In genomic region chr16:20903889-20904506, GRCh38 we compare ENCODE assay signal across 9 cellular contexts. TPM values are rescaled to one million over a fixed set of nuclear protein-coding genes. Genes with fewer than 3 reads are reported as not detected.
A peak's percentile ranks its signal among the peaks of the same experiment; 100 is the strongest.
DNase-seq lines count a peak whose midpoint lies in the region; ATAC-seq and TF ChIP-seq lines count a peak whose summit lies in the region.
"Had no signal": no experiment of that assay in that cellular context is flagged by ENCODE, and none has a peak within 500 bp of the region (broad histone marks: within the 10 kb centered on the region; RNA-seq: fewer than 3 reads in every experiment).

No MANE protein-coding gene starts in this region.

- H3K4me3 ChIP-seq in lung, result no peak overlapping the region
- H3K4me3 ChIP-seq in upper lobe of left lung, result no peak overlapping the region

- no peaks in the 10 kb centered on the region for H3K9me3 ChIP-seq in lung (ENCODE audit: control insufficient read depth in 2 of 2, insufficient read depth in 1 of 2, low read length in 1 of 2)
- no peaks in the 10 kb centered on the region for H3K9me3 ChIP-seq in upper lobe of left lung

- peaks cover 3% of the 10 kb centered on the region for H3K36me3 Mint-ChIP-seq in activated naive CD4-positive, alpha-beta T cell treated with anti-CD3 and anti-CD28 coated beads, Interleukin-2, amount 50 U/mL, for 24 hours
- H3K36me3 Mint-ChIP-seq in activated naive CD8-positive, alpha-beta T cell treated with anti-CD3 and anti-CD28 coated beads, Interleukin-2, amount 10 ng/mL, durations not matched to agents 7 days and 5 days, result peaks cover 50% of the 10 kb centered on the region

- H3K27me3 Mint-ChIP-seq in activated naive CD4-positive, alpha-beta T cell treated with anti-CD3 and anti-CD28 coated beads, Interleukin-2, amount 50 U/mL, for 24 hours, result no peaks in the 10 kb centered on the region
- H3K27me3 Mint-ChIP-seq in activated naive CD8-positive, alpha-beta T cell treated with anti-CD3 and anti-CD28 coated beads, Interleukin-2, amount 10 ng/mL, durations not matched to agents 7 days and 5 days, result no peaks in the 10 kb centered on the region

- WGBS in lung, 2 donors, result 22 to 33% methylated on average over 5 of the region's 5 CpGs
- 36 to 47% methylated on average over 5 of the region's 5 CpGs for WGBS in upper lobe of left lung, 2 donors

- peak overlapping the region; percentile 24 for H3K4me3 Mint-ChIP-seq in activated naive CD4-positive, alpha-beta T cell treated with anti-CD3 and anti-CD28 coated beads, Interleukin-2, amount 50 U/mL, for 24 hours
- H3K4me3 Mint-ChIP-seq in activated naive CD8-positive, alpha-beta T cell treated with anti-CD3 and anti-CD28 coated beads, Interleukin-2, amount 10 ng/mL, durations not matched to agents 7 days and 5 days, result peak overlapping the region; percentile 72

- TF ChIP-seq CTCF in lung (IDR thresholded peaks at IDR 0.05; ENCODE audit: control extremely low read depth, extremely low read depth), result no peak
- no peak for TF ChIP-seq CTCF in upper lobe of left lung (IDR thresholded peaks at IDR 0.05)

- DNase-seq in activated naive CD4-positive, alpha-beta T cell treated with Interleukin-2 at 50 U/mL for 16 hours, result no peak
- DNase-seq in activated naive CD8-positive, alpha-beta T cell treated with anti-CD3 and anti-CD28 coated beads, Interleukin-2, amount 10 ng/mL, durations not matched to agents 7 days and 5 days, result no peak
- DNase-seq in lung (ENCODE audit: low spot score) (no peak), upper lobe of left lung (no peak), NOMO-1 treated with DMSO at 0.1 percent for 48 hours (lab: John Stamatoyannopoulos, UW; ENCODE audit: unreplicated experiment) (no peak)
- DNase-seq: NCI-H2171 had no signal

- no peak for TF ChIP-seq POLR2A in upper lobe of left lung (IDR thresholded peaks at IDR 0.05)

- H3K4me1 ChIP-seq in lung (ENCODE audit: control insufficient read depth in 2 of 2, insufficient read depth in 2 of 2, low read length in 2 of 2), result peaks cover 17 to 47% of the 10 kb centered on the region in 2 donors
- peaks cover 59 to 69% (median 64%) of the 10 kb centered on the region in 4 donors for H3K4me1 ChIP-seq in upper lobe of left lung

- peak overlapping the region; percentile 66 to 74 for H3K27ac ChIP-seq in lung (ENCODE audit: low read depth in 1 of 2, low read length in 1 of 2)
- H3K27ac ChIP-seq in upper lobe of left lung, result peak overlapping the region; percentile 64 to 99 (median 95)

- TF ChIP-seq EP300 in upper lobe of left lung (IDR thresholded peaks at IDR 0.05), result no peak

- POLR2A ChIA-PET in activated naive CD8-positive, alpha-beta T cell treated with anti-CD3 and anti-CD28 coated beads, Interleukin-2, amount 10 ng/mL, durations not matched to agents 7 days and 5 days (lab: Charles Lee), result interaction anchor here (1.3 to 2.9 kb wide), 4 partner anchors 16 to 56 kb away, joined by 3 to 16 read pairs (median 4); no protein-coding TSS in a partner anchor

- ATAC-seq in activated naive CD8-positive, alpha-beta T cell treated with anti-CD3 and anti-CD28 coated beads, Interleukin-2, amount 10 ng/mL, durations not matched to agents 7 days and 5 days (ENCODE audit: low read depth), result no peak
- ATAC-seq in lung (ENCODE audit: insufficient read depth, low FRiP score), result no peak
- no peak for ATAC-seq in upper lobe of left lung (ENCODE audit: low FRiP score in 2 of 2)
- ATAC-seq in GM21529 (IDR thresholded peaks at IDR 0.05; ENCODE audit: unreplicated experiment), result no peak
- no peak for ATAC-seq in GM19467 (IDR thresholded peaks at IDR 0.05; ENCODE audit: unreplicated experiment)

- H3K36me3 ChIP-seq in lung (ENCODE audit: control insufficient read depth in 2 of 2, insufficient read depth in 2 of 2, low read length in 2 of 2) (no peaks in the 10 kb centered on the region), upper lobe of left lung (no peaks in the 10 kb centered on the region)

- H3K9me3 Mint-ChIP-seq in activated naive CD4-positive, alpha-beta T cell treated with anti-CD3 and anti-CD28 coated beads, Interleukin-2, amount 50 U/mL, for 24 hours, result no peaks in the 10 kb centered on the region
- no peaks in the 10 kb centered on the region for H3K9me3 Mint-ChIP-seq in activated naive CD8-positive, alpha-beta T cell treated with anti-CD3 and anti-CD28 coated beads, Interleukin-2, amount 10 ng/mL, durations not matched to agents 7 days and 5 days

- H3K27me3 ChIP-seq in lung (ENCODE audit: control insufficient read depth, insufficient read depth) (no peaks in the 10 kb centered on the region), upper lobe of left lung (no peaks in the 10 kb centered on the region)

- H3K27ac Mint-ChIP-seq in activated naive CD4-positive, alpha-beta T cell treated with anti-CD3 and anti-CD28 coated beads, Interleukin-2, amount 50 U/mL, for 24 hours, result peak overlapping the region; percentile 30
- peak overlapping the region; percentile 64 for H3K27ac Mint-ChIP-seq in activated naive CD8-positive, alpha-beta T cell treated with anti-CD3 and anti-CD28 coated beads, Interleukin-2, amount 10 ng/mL, durations not matched to agents 7 days and 5 days

- peaks cover 61% of the 10 kb centered on the region for H3K4me1 Mint-ChIP-seq in activated naive CD4-positive, alpha-beta T cell treated with anti-CD3 and anti-CD28 coated beads, Interleukin-2, amount 50 U/mL, for 24 hours
- peaks cover 58% of the 10 kb centered on the region for H3K4me1 Mint-ChIP-seq in activated naive CD8-positive, alpha-beta T cell treated with anti-CD3 and anti-CD28 coated beads, Interleukin-2, amount 10 ng/mL, durations not matched to agents 7 days and 5 days

RNA-seq across cellular contexts. Expression of gene LYRM1, which starts 3.4 kb away (rescaled TPM):
- 10 to 100 TPM; 24.9 to 26.9 TPM for total RNA-seq in activated naive CD8-positive, alpha-beta T cell treated with anti-CD3 and anti-CD28 coated beads, Interleukin-2, amount 10 ng/mL, durations not matched to agents 7 days and 5 days
- 10 to 100 TPM; 27.8 to 29.8 TPM for total RNA-seq in lung
- 10 to 100 TPM; 32.5 to 50.5 TPM for polyA plus RNA-seq in lung
- 10 to 100 TPM in 5 of 6 donors, 1 to 10 TPM in 1; 6.8 to 34.4 (median 22.3) TPM for total RNA-seq in upper lobe of left lung

RNA-seq across cellular contexts. Expression of gene DCUN1D3, which starts 3.8 kb away (rescaled TPM):
- total RNA-seq in activated naive CD8-positive, alpha-beta T cell treated with anti-CD3 and anti-CD28 coated beads, Interleukin-2, amount 10 ng/mL, durations not matched to agents 7 days and 5 days, result 10 to 100 TPM; 12.0 to 13.1 TPM
- total RNA-seq in lung (10 to 100 TPM; 12.2 to 27.8 TPM), upper lobe of left lung (10 to 100 TPM in 5 of 6 donors, 1 to 10 TPM in 1; 7.2 to 33.0 (median 19.3) TPM)
- polyA plus RNA-seq in lung, result 1 to 10 TPM; 6.1 to 6.6 TPM
